In the genomic region with DNA sequence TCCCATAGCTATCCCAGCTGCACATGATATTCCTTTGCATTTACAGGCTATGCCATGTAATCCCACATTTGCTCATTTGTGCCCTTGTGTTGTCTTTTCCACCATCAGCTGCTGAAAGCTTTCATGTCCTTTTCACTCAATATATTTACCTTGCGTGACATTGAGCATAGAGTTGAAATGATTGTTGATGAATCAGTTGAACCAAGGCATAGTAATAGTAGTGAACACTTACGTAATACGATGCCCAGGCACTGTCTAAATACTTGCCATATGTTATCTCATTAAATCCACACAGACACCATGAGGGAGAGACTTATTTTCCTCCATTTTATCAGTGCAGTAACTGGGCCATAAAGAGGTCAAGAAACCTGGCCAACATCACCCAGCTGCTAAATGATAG, we compare ENCODE assay signal across 26 cellular contexts. TPM values are rescaled to one million over a fixed set of nuclear protein-coding genes. Genes with fewer than 3 reads are reported as not detected.
A peak's percentile ranks its signal among the peaks of the same experiment; 100 is the strongest.
DNase-seq lines count a peak whose midpoint lies in the region; ATAC-seq, FAIRE-seq and TF ChIP-seq lines count a peak whose summit lies in the region.
"Had no signal": no experiment of that assay in that cellular context is flagged by ENCODE, and none has a peak within 500 bp of the region (broad histone marks: within the 10 kb centered on the region; RNA-seq: fewer than 3 reads in every experiment).

No MANE protein-coding gene starts in this region.

- H3K4me3 ChIP-seq in naive thymus-derived CD4-positive, alpha-beta T cell (ENCODE audit: low read length): no peak overlapping the region
- H3K4me3 ChIP-seq: K562, MG63, stomach, thyroid gland had no signal

- no peak for TF ChIP-seq CTCF in WTC11 (IDR thresholded peaks at IDR 0.05)

- no peaks in the 10 kb centered on the region for H3K27me3 Mint-ChIP-seq in WTC11 (ENCODE audit: low read depth)
- no peaks in the 10 kb centered on the region for H3K27me3 Mint-ChIP-seq in naive thymus-derived CD4-positive, alpha-beta T cell
- H3K27me3 Mint-ChIP-seq: activated CD4-positive, alpha-beta memory T cell treated with anti-CD3 and anti-CD28 coated beads for 36 hours; B cell; CD8-positive, alpha-beta memory T cell had no signal

- H3K4me3 Mint-ChIP-seq in WTC11: no peak overlapping the region
- no peak overlapping the region for H3K4me3 Mint-ChIP-seq in naive thymus-derived CD4-positive, alpha-beta T cell
- H3K4me3 Mint-ChIP-seq: activated CD4-positive, alpha-beta memory T cell treated with anti-CD3 and anti-CD28 coated beads for 36 hours; B cell; CD8-positive, alpha-beta memory T cell; H9 had no signal

- CTCF ChIA-PET in WTC11 (lab: Charles Lee): interaction anchor here (2.8 kb wide), 1 partner anchor 41 kb away, joined by 12 read pairs; no protein-coding TSS in a partner anchor
- CTCF ChIA-PET in naive thymus-derived CD4-positive, alpha-beta T cell (lab: Charles Lee): interaction anchor here (0.6 to 1.4 kb wide), 2 partner anchors 326 to 1390 kb away, joined by 3 to 5 read pairs; no protein-coding TSS in a partner anchor

- no peaks in the 10 kb centered on the region for H3K9me3 Mint-ChIP-seq in WTC11
- no peaks in the 10 kb centered on the region for H3K9me3 Mint-ChIP-seq in naive thymus-derived CD4-positive, alpha-beta T cell
- H3K9me3 Mint-ChIP-seq: activated CD4-positive, alpha-beta memory T cell treated with anti-CD3 and anti-CD28 coated beads for 36 hours; CD8-positive, alpha-beta memory T cell; H9 had no signal

- no peaks in the 10 kb centered on the region for H3K4me1 Mint-ChIP-seq in WTC11
- peaks cover 0 to 13% (median 6%) of the 10 kb centered on the region in 7 donors for H3K4me1 Mint-ChIP-seq in naive thymus-derived CD4-positive, alpha-beta T cell
- H3K4me1 Mint-ChIP-seq: H9 had no signal

- peaks cover 4 to 46% (median 7%) of the 10 kb centered on the region in 3 experiments for H3K36me3 ChIP-seq in naive thymus-derived CD4-positive, alpha-beta T cell (ENCODE audit: control insufficient read depth in 2 of 3, insufficient read depth in 3 of 3, low read length in 3 of 3)

- H3K4me1 ChIP-seq in naive thymus-derived CD4-positive, alpha-beta T cell (ENCODE audit: control insufficient read depth in 2 of 2, insufficient read depth in 2 of 2, low read length in 2 of 2): no peaks in the 10 kb centered on the region

- peak; percentile 98 for FAIRE-seq in islet of Langerhans (lab: Jason Lieb, UNC)
- FAIRE-seq: K562 had no signal

- intact Hi-C loops in naive thymus-derived CD4-positive, alpha-beta T cell (cut with micrococcal nuclease): loop anchor here in 1 of 2 donors (5.0 kb wide), 1 partner anchor 325 kb away; no protein-coding TSS in a partner anchor

- H3K27ac Mint-ChIP-seq in WTC11: no peak overlapping the region; the same call in 1 of the 2 replicates
- H3K27ac Mint-ChIP-seq in naive thymus-derived CD4-positive, alpha-beta T cell: peak overlapping the region in 1 of 9 donors; percentile 12
- H3K27ac Mint-ChIP-seq: activated CD4-positive, alpha-beta memory T cell treated with anti-CD3 and anti-CD28 coated beads for 36 hours; B cell had no signal

- peaks cover 22% of the 10 kb centered on the region; the same call in 1 of the 2 replicates for H3K36me3 Mint-ChIP-seq in WTC11
- peaks cover 6 to 39% (median 14%) of the 10 kb centered on the region in 5 donors for H3K36me3 Mint-ChIP-seq in naive thymus-derived CD4-positive, alpha-beta T cell

- H3K9me3 ChIP-seq in naive thymus-derived CD4-positive, alpha-beta T cell (ENCODE audit: control insufficient read depth in 2 of 3, low read length in 3 of 3): no peaks in the 10 kb centered on the region
- H3K9me3 ChIP-seq: MG63, stomach, thyroid gland had no signal

- POLR2A ChIA-PET in WTC11 (lab: Charles Lee): no interaction called here
- POLR2A ChIA-PET in naive thymus-derived CD4-positive, alpha-beta T cell (lab: Charles Lee): interaction anchor here (0.5 kb wide), 1 partner anchor 108 kb away, joined by 3 read pairs; no protein-coding TSS in a partner anchor

- H3K27ac ChIP-seq in naive thymus-derived CD4-positive, alpha-beta T cell (ENCODE audit: low read depth, low read length): no peak overlapping the region
- H3K27ac ChIP-seq: thyroid gland had no signal

- DNase-seq in DMS 273 treated with DMSO at 0.1 percent for 48 hours (lab: John Stamatoyannopoulos, UW): peak; percentile 53
- DNase-seq in NCI-H1694 treated with DMSO at 0.1 percent for 48 hours (lab: John Stamatoyannopoulos, UW): peak; percentile 21
- no peak for DNase-seq in WTC11 (ENCODE audit: low spot score)
- DNase-seq in naive thymus-derived CD4-positive, alpha-beta T cell: no peak
- no peak for DNase-seq in cerebellar nuclear complex (lab: John Stamatoyannopoulos, UW)
- DNase-seq in stimulated activated CD4-positive, alpha-beta T cell treated with anti-CD3 and anti-CD28 coated beads, Interleukin-1b, Interleukin-23, amount 100 ng/mL, for 48 hours: no peak
- DNase-seq: activated CD4-positive, alpha-beta memory T cell treated with anti-CD3 and anti-CD28 coated beads for 36 hours; activated CD8-positive, alpha-beta memory T cell treated with anti-CD3 and anti-CD28 coated beads, Interleukin-2, amount 50 U/mL, for 48 hours; activated naive CD4-positive, alpha-beta T cell treated with anti-CD3 and anti-CD28 coated beads, Interleukin-2, amount 50 U/mL, for 16 hours; CD8-positive, alpha-beta memory T cell; cortex of kidney; DMS153; H9; left ventricle myocardium superior; MG63; NCI-H1417; NCI-H526; occipital lobe; RPMI8226; stomach; T-helper 1 cell; thyroid gland had no signal

- no peak for ATAC-seq in WTC11
- no peak for ATAC-seq in naive thymus-derived CD4-positive, alpha-beta T cell
- ATAC-seq in HG03571 (IDR thresholded peaks at IDR 0.05; ENCODE audit: unreplicated experiment): no peak
- ATAC-seq: K562, left ventricle myocardium superior had no signal

- no peaks in the 10 kb centered on the region for H3K27me3 ChIP-seq in naive thymus-derived CD4-positive, alpha-beta T cell (ENCODE audit: control insufficient read depth in 2 of 2, insufficient read depth in 2 of 2, low read length in 2 of 2)
- H3K27me3 ChIP-seq: MG63, stomach, thyroid gland had no signal

TF ChIP-seq in WTC11, 78 proteins besides CTCF, POLR2A, EP300 and RAD21:
- TF ChIP-seq GRHL2 (CRISPR knock-in tag; IDR thresholded peaks at IDR 0.05; ENCODE audit: insufficient replicate concordance, severe bottlenecking): no peak
- TF ChIP-seq GABPB1 (CRISPR knock-in tag; IDR thresholded peaks at IDR 0.05): peak; percentile 63
- TF ChIP-seq, protein P1, sequence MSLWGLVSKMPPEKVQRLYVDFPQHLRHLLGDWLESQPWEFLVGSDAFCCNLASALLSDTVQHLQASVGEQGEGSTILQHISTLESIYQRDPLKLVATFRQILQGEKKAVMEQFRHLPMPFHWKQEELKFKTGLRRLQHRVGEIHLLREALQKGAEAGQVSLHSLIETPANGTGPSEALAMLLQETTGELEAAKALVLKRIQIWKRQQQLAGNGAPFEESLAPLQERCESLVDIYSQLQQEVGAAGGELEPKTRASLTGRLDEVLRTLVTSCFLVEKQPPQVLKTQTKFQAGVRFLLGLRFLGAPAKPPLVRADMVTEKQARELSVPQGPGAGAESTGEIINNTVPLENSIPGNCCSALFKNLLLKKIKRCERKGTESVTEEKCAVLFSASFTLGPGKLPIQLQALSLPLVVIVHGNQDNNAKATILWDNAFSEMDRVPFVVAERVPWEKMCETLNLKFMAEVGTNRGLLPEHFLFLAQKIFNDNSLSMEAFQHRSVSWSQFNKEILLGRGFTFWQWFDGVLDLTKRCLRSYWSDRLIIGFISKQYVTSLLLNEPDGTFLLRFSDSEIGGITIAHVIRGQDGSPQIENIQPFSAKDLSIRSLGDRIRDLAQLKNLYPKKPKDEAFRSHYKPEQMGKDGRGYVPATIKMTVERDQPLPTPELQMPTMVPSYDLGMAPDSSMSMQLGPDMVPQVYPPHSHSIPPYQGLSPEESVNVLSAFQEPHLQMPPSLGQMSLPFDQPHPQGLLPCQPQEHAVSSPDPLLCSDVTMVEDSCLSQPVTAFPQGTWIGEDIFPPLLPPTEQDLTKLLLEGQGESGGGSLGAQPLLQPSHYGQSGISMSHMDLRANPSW (CRISPR knock-in tag; conservative IDR thresholded peaks at IDR 0.05; ENCODE audit: low read depth): no peak
- TF ChIP-seq, protein P2, sequence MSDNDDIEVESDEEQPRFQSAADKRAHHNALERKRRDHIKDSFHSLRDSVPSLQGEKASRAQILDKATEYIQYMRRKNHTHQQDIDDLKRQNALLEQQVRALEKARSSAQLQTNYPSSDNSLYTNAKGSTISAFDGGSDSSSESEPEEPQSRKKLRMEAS (CRISPR knock-in tag; IDR thresholded peaks at IDR 0.05): no peak
- TF ChIP-seq ZNF232 (CRISPR knock-in tag; IDR thresholded peaks at IDR 0.05): no peak
- TF ChIP-seq ZNF423 (CRISPR knock-in tag; IDR thresholded peaks at IDR 0.05): no peak
- no peak for TF ChIP-seq ZNF121 (CRISPR knock-in tag; IDR thresholded peaks at IDR 0.05)
- TF ChIP-seq, protein P3, sequence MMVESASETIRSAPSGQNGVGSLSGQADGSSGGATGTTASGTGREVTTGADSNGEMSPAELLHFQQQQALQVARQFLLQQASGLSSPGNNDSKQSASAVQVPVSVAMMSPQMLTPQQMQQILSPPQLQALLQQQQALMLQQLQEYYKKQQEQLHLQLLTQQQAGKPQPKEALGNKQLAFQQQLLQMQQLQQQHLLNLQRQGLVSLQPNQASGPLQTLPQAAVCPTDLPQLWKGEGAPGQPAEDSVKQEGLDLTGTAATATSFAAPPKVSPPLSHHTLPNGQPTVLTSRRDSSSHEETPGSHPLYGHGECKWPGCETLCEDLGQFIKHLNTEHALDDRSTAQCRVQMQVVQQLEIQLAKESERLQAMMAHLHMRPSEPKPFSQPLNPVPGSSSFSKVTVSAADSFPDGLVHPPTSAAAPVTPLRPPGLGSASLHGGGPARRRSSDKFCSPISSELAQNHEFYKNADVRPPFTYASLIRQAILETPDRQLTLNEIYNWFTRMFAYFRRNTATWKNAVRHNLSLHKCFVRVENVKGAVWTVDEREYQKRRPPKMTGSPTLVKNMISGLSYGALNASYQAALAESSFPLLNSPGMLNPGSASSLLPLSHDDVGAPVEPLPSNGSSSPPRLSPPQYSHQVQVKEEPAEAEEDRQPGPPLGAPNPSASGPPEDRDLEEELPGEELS (CRISPR knock-in tag; IDR thresholded peaks at IDR 0.05): no peak

RNA-seq across cellular contexts. Expression of a gene that starts 13.1 kb away (rescaled TPM):
- total RNA-seq in WTC11 (2021): 33.1 to 35.9 TPM (median 33.3 TPM) in 3 replicates
- total RNA-seq in naive thymus-derived CD4-positive, alpha-beta T cell: 10 to 100 TPM in 3 of 5 experiments, 1 to 10 TPM in 2; 7.1 to 26.0 (median 15.8) TPM
- polyA plus RNA-seq in naive thymus-derived CD4-positive, alpha-beta T cell: 10 to 100 TPM; 12.6 to 16.8 TPM

Comparison
In these comparisons a context has a peak if more than half of its experiments do, and no peak if none do; other contexts are left out.
1. DNase-seq: peak in DMS 273 treated with DMSO at 0.1 percent for 48 hours (single experiment) and NCI-H1694 treated with DMSO at 0.1 percent for 48 hours (single experiment); none in WTC11 (single experiment), naive thymus-derived CD4-positive, alpha-beta T cell (0 of 9), cerebellar nuclear complex (0 of 2) and stimulated activated CD4-positive, alpha-beta T cell treated with anti-CD3 and anti-CD28 coated beads, Interleukin-1b, Interleukin-23, amount 100 ng/mL, for 48 hours (single experiment).